ENCODE assay signal across 8 cellular contexts in genomic region chr11:18802381-18803257, GRCh38. TPM values are rescaled to one million over a fixed set of nuclear protein-coding genes. Genes with fewer than 3 reads are reported as not detected.
DNase-seq lines count a peak whose midpoint lies in the region; ATAC-seq and TF ChIP-seq lines count a peak whose summit lies in the region.

No MANE protein-coding gene starts in this region.

- H3K4me1 ChIP-seq in HAP-1 = no peaks in the 10 kb centered on the region
- H3K4me1 ChIP-seq in prostate gland (replicated peaks) = no peaks in the 10 kb centered on the region

- H3K27me3 ChIP-seq in HAP-1 (ENCODE audit: low read depth) (peaks cover 3% of the 10 kb centered on the region; the same call in 1 of the 2 replicates), prostate gland (replicated peaks; ENCODE audit: insufficient read depth) (no peaks in the 10 kb centered on the region)

- POLR2A ChIA-PET in activated CD4-positive, alpha-beta memory T cell treated with anti-CD3 and anti-CD28 coated beads, Interleukin-2, amount 10 ng/mL, durations not matched to agents 7 days and 5 days (lab: Charles Lee) = interaction anchor here (1.5 kb wide), 1 partner anchor 28 kb away, joined by 4 read pairs; no protein-coding TSS in a partner anchor

- intact Hi-C loops in prostate gland (cut with DNase I) = no loop called here

- 34% methylated on average over 13 of the region's 13 CpGs for WGBS in prostate gland

- H3K4me1 Mint-ChIP-seq in activated CD4-positive, alpha-beta memory T cell treated with anti-CD3 and anti-CD28 coated beads, Interleukin-2, amount 10 ng/mL, durations not matched to agents 7 days and 5 days = peaks cover 6% of the 10 kb centered on the region

- H3K4me3 ChIP-seq in HAP-1 (no peak overlapping the region), prostate gland (no peak overlapping the region)

- no peaks in the 10 kb centered on the region for H3K36me3 ChIP-seq in HAP-1 (replicated peaks)
- no peaks in the 10 kb centered on the region for H3K36me3 ChIP-seq in prostate gland

- no peaks in the 10 kb centered on the region for H3K36me3 Mint-ChIP-seq in activated CD4-positive, alpha-beta memory T cell treated with anti-CD3 and anti-CD28 coated beads, Interleukin-2, amount 10 ng/mL, durations not matched to agents 7 days and 5 days (ENCODE audit: low read depth)

- no peak overlapping the region for H3K4me3 Mint-ChIP-seq in activated CD4-positive, alpha-beta memory T cell treated with anti-CD3 and anti-CD28 coated beads, Interleukin-2, amount 10 ng/mL, durations not matched to agents 7 days and 5 days

- H3K9me3 ChIP-seq in HAP-1 (no peaks in the 10 kb centered on the region), prostate gland (no peaks in the 10 kb centered on the region)

- in situ Hi-C loops in HAP-1 (cut with MboI; ENCODE audit: low sequenced_read_pairs) = no loop called here

- H3K27me3 Mint-ChIP-seq in activated CD4-positive, alpha-beta memory T cell treated with anti-CD3 and anti-CD28 coated beads, Interleukin-2, amount 10 ng/mL, durations not matched to agents 7 days and 5 days = peaks cover 32% of the 10 kb centered on the region

- TF ChIP-seq POLR2A in prostate gland (IDR thresholded peaks at IDR 0.05) = no peak

- peak in 3 of 4 experiments; percentile 48 to 63 (median 59) for TF ChIP-seq CTCF in prostate gland (IDR thresholded peaks at IDR 0.05)

- peak overlapping the region; percentile 48 to 56 for H3K27ac ChIP-seq in prostate gland

- H3K9me3 Mint-ChIP-seq in activated CD4-positive, alpha-beta memory T cell treated with anti-CD3 and anti-CD28 coated beads, Interleukin-2, amount 10 ng/mL, durations not matched to agents 7 days and 5 days = no peaks in the 10 kb centered on the region

- DNase-seq in DMS153 treated with DMSO at 0.1 percent for 48 hours (lab: John Stamatoyannopoulos, UW; ENCODE audit: unreplicated experiment) (peak; percentile 73), HAP-1 (ENCODE audit: low spot score in 2 of 2) (peak; percentile 65 to 72), NCI-H446 (lab: John Stamatoyannopoulos, UW) (peak; percentile 25 to 61), germinal center (ENCODE audit: low spot score) (peak; percentile 33), prostate gland (ENCODE audit: low spot score) (peak; percentile 76)
- DNase-seq in activated CD4-positive, alpha-beta memory T cell treated with anti-CD3 and anti-CD28 coated beads, Interleukin-2, amount 10 ng/mL, durations not matched to agents 7 days and 5 days = peak; percentile 52

- no peak overlapping the region for H3K27ac Mint-ChIP-seq in activated CD4-positive, alpha-beta memory T cell treated with anti-CD3 and anti-CD28 coated beads, Interleukin-2, amount 10 ng/mL, durations not matched to agents 7 days and 5 days

- CTCF ChIA-PET in activated CD4-positive, alpha-beta memory T cell treated with anti-CD3 and anti-CD28 coated beads, Interleukin-2, amount 10 ng/mL, durations not matched to agents 7 days and 5 days (lab: Charles Lee) = interaction anchor here (0.7 to 3.7 kb wide), 5 partner anchors 25 to 687 kb away, joined by 3 to 29 read pairs (median 3); no protein-coding TSS in a partner anchor

- ATAC-seq in GM18517 (IDR thresholded peaks at IDR 0.05; ENCODE audit: unreplicated experiment) (no peak), HG03039 (IDR thresholded peaks at IDR 0.05; ENCODE audit: unreplicated experiment) (no peak)

RNA-seq across cellular contexts. Expression of gene PTPN5, which starts 11.0 kb away (rescaled TPM):
- total RNA-seq in activated CD4-positive, alpha-beta memory T cell treated with anti-CD3 and anti-CD28 coated beads, Interleukin-2, amount 10 ng/mL, durations not matched to agents 7 days and 5 days = not detected
- total RNA-seq in prostate gland = 1 to 10 TPM in 1 of 2 donors, under 1 TPM in 1; 0.77 to 4.8 TPM
